Comparison of ENCODE assay signal across 2 cellular contexts in genomic region chr19:38224014-38224862, GRCh38.
TF ChIP-seq lines count a peak whose summit lies in the region.

TSS of gene DPF1 (minus strand) at chr19:38224222. CDS start at chr19:38224142, 80 bp downstream.

TF ChIP-seq in WTC11, 78 proteins besides CTCF, POLR2A, EP300 and RAD21 (continued from another document and continues in another):
- TF ChIP-seq SOX15 (CRISPR knock-in tag; IDR thresholded peaks at IDR 0.05), result no peak
- no peak for TF ChIP-seq RELA (CRISPR knock-in tag; IDR thresholded peaks at IDR 0.05; ENCODE audit: borderline replicate concordance)
- no peak for TF ChIP-seq ZNF512 (CRISPR knock-in tag; IDR thresholded peaks at IDR 0.05; ENCODE audit: borderline replicate concordance)
- TF ChIP-seq MYBL2 (CRISPR knock-in tag; IDR thresholded peaks at IDR 0.05), result no peak
- TF ChIP-seq FOXP4 (CRISPR knock-in tag; IDR thresholded peaks at IDR 0.05), result no peak
- TF ChIP-seq GRHL2 (CRISPR knock-in tag; IDR thresholded peaks at IDR 0.05; ENCODE audit: insufficient replicate concordance, severe bottlenecking), result no peak
- no peak for TF ChIP-seq NFE2L1 (CRISPR knock-in tag; IDR thresholded peaks at IDR 0.05)
- TF ChIP-seq IRF1 (CRISPR knock-in tag; IDR thresholded peaks at IDR 0.05), result no peak
- no peak for TF ChIP-seq TEAD1 (CRISPR knock-in tag; IDR thresholded peaks at IDR 0.05)
- TF ChIP-seq TEAD4 (CRISPR knock-in tag; IDR thresholded peaks at IDR 0.05), result no peak
- TF ChIP-seq ZNF232 (CRISPR knock-in tag; IDR thresholded peaks at IDR 0.05), result no peak
- 0 out of 2 replicates have a peak, but pooled peaks have one; percentile 59 for TF ChIP-seq ZNF416 (CRISPR knock-in tag; IDR thresholded peaks at IDR 0.05)
- TF ChIP-seq MLX (CRISPR knock-in tag; IDR thresholded peaks at IDR 0.05), result no peak
- TF ChIP-seq EMX1 (CRISPR knock-in tag; IDR thresholded peaks at IDR 0.05), result no peak
- TF ChIP-seq ZNF263 (CRISPR knock-in tag; IDR thresholded peaks at IDR 0.05; ENCODE audit: low read depth), result no peak; the same call in 1 of the 2 replicates
- peak; percentile 81 for TF ChIP-seq USF2 (CRISPR knock-in tag; IDR thresholded peaks at IDR 0.05)
- no peak for TF ChIP-seq ARID4B (CRISPR knock-in tag; IDR thresholded peaks at IDR 0.05; ENCODE audit: borderline replicate concordance)
- TF ChIP-seq ZNF121 (CRISPR knock-in tag; IDR thresholded peaks at IDR 0.05), result no peak

TF ChIP-seq in HepG2, 621 proteins besides CTCF, POLR2A, EP300 and RAD21 (continued from another document and continues in another):
- TF ChIP-seq ZNF704 (CRISPR knock-in tag; IDR thresholded peaks at IDR 0.05; ENCODE audit: borderline replicate concordance), result no peak
- 0 out of 2 replicates have a peak, but pooled peaks have one; percentile 37 for TF ChIP-seq ARHGAP35 (CRISPR knock-in tag; IDR thresholded peaks at IDR 0.05; ENCODE audit: borderline replicate concordance)
- TF ChIP-seq GFI1 (CRISPR knock-in tag; IDR thresholded peaks at IDR 0.05; ENCODE audit: borderline replicate concordance), result peak; percentile 66; the same call in 1 of the 2 replicates
- TF ChIP-seq ZNF777 (CRISPR knock-in tag; IDR thresholded peaks at IDR 0.05), result peak; percentile 39
- TF ChIP-seq U2AF2 (IDR thresholded peaks at IDR 0.05; ENCODE audit: low read depth, low read length), result no peak
- TF ChIP-seq ZNF142 (CRISPR knock-in tag; IDR thresholded peaks at IDR 0.05), result peak; percentile 49; the same call in 1 of the 2 replicates
- no peak for TF ChIP-seq PREB (CRISPR knock-in tag; IDR thresholded peaks at IDR 0.05)
- TF ChIP-seq ZNF18 (CRISPR knock-in tag; IDR thresholded peaks at IDR 0.05; ENCODE audit: insufficient replicate concordance), result peak; percentile 73
- TF ChIP-seq ZMYM4 (CRISPR knock-in tag; IDR thresholded peaks at IDR 0.05), result peak; percentile 44; the same call in 1 of the 2 replicates
- peak; percentile 79; the same call in 1 of the 2 replicates for TF ChIP-seq ZNF619 (CRISPR knock-in tag; IDR thresholded peaks at IDR 0.05)
- TF ChIP-seq RFXANK (CRISPR knock-in tag; IDR thresholded peaks at IDR 0.05), result peak; percentile 44; the same call in 1 of the 2 replicates
- TF ChIP-seq PAXIP1 (CRISPR knock-in tag; conservative IDR thresholded peaks at IDR 0.05), result peak; percentile 31; the same call in 1 of the 2 replicates
- peak; percentile 70 for TF ChIP-seq KDM5B (CRISPR knock-in tag; IDR thresholded peaks at IDR 0.05; ENCODE audit: borderline replicate concordance)
- 0 out of 2 replicates have a peak, but pooled peaks have one; percentile 53 for TF ChIP-seq FOXC1 (CRISPR knock-in tag; IDR thresholded peaks at IDR 0.05; ENCODE audit: borderline replicate concordance)
- peak; percentile 93 for TF ChIP-seq ZNF143 (CRISPR knock-in tag; IDR thresholded peaks at IDR 0.05)
- TF ChIP-seq IRF2 (CRISPR knock-in tag; IDR thresholded peaks at IDR 0.05), result 0 out of 2 replicates have a peak, but pooled peaks have one; percentile 18
- TF ChIP-seq HNF1A (IDR thresholded peaks at IDR 0.05; ENCODE audit: low read depth), result no peak
- peak; percentile 41; the same call in 1 of the 2 replicates for TF ChIP-seq HNF1A (CRISPR knock-in tag; IDR thresholded peaks at IDR 0.05; ENCODE audit: borderline replicate concordance)
- no peak for TF ChIP-seq ZNF724P (CRISPR knock-in tag; IDR thresholded peaks at IDR 0.05; ENCODE audit: borderline replicate concordance)
- TF ChIP-seq TBX2 (CRISPR knock-in tag; IDR thresholded peaks at IDR 0.05; ENCODE audit: borderline replicate concordance), result peak; percentile 25
- TF ChIP-seq NR2C2 (CRISPR knock-in tag; IDR thresholded peaks at IDR 0.05; ENCODE audit: borderline replicate concordance), result peak; percentile 51; the same call in 1 of the 2 replicates
- 0 out of 2 replicates have a peak, but pooled peaks have one; percentile 17 for TF ChIP-seq NAIF1 (CRISPR knock-in tag; IDR thresholded peaks at IDR 0.05; ENCODE audit: borderline replicate concordance)
- TF ChIP-seq POGZ (CRISPR knock-in tag; IDR thresholded peaks at IDR 0.05), result peak; percentile 35; the same call in 1 of the 2 replicates
- TF ChIP-seq SP2 (CRISPR knock-in tag; IDR thresholded peaks at IDR 0.05), result peak; percentile 92
- TF ChIP-seq IKZF5 (CRISPR knock-in tag; IDR thresholded peaks at IDR 0.05), result 0 out of 2 replicates have a peak, but pooled peaks have one; percentile 43
- peak; percentile 38; the same call in 1 of the 2 replicates for TF ChIP-seq ZFY (CRISPR knock-in tag; IDR thresholded peaks at IDR 0.05)
- TF ChIP-seq MEIS1 (CRISPR knock-in tag; IDR thresholded peaks at IDR 0.05; ENCODE audit: borderline replicate concordance), result peak; percentile 40; the same call in 1 of the 2 replicates
- TF ChIP-seq SP4 (CRISPR knock-in tag; IDR thresholded peaks at IDR 0.05), result peak; percentile 98
- 0 out of 2 replicates have a peak, but pooled peaks have one; percentile 36 for TF ChIP-seq SMAD3 (CRISPR knock-in tag; IDR thresholded peaks at IDR 0.05)
- no peak for TF ChIP-seq SRSF9 (IDR thresholded peaks at IDR 0.05; ENCODE audit: borderline replicate concordance, insufficient read depth, low read depth, low read length, poor library complexity, severe bottlenecking)
- peak; percentile 89 for TF ChIP-seq ZBTB7A (CRISPR knock-in tag; IDR thresholded peaks at IDR 0.05)
- peak; percentile 13 for TF ChIP-seq TBL1XR1 (IDR thresholded peaks at IDR 0.05; ENCODE audit: borderline replicate concordance, low read length, partially characterized antibody)
